15 cellular contexts compared by ENCODE assay signal in the genomic region with DNA sequence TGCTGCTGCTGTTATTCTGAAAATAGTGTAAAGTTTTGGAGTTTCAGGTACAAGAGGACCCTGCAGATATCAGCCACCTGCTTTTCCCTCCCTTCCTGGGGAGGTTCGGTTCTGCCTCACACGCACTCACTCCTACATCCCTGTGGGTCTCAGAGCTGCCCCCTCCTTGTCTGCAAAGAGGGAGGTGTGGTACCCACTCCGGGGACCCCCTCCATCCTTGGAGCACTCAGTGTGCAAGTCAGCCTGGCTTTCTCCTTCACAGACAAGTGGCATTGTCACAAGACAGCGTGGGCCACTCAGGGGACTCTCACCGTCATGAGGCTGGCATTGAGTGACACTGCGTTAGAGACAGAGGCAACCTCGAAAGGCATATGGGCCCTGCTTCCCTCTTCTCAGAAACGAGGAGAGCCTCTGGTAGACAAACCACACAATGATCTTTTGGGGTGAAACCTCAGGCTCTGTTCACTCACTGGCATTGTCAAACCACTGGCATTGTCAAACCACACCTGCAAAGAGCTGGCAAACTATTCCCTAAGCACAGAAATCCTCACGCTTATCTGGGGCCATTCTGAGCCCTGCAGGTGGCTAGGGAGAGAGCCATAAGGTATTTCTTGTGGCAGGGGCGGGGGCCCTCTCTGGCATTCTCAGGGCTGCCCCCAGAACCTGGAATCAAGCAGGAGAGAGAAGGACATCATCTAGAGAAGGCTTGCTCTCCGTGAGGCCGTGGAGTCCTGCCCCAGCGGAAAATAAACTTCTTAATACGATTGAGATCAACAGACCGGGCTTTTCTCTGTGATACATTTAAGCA.
DNase-seq lines count a peak whose midpoint lies in the region; ATAC-seq, FAIRE-seq and TF ChIP-seq lines count a peak whose summit lies in the region.
"Had no signal": no experiment of that assay in that cellular context is flagged by ENCODE, and none has a peak within 500 bp of the region (broad histone marks: within the 10 kb centered on the region; RNA-seq: fewer than 3 reads in every experiment).

No MANE protein-coding gene starts in this region.

- H3K9me3 Mint-ChIP-seq in activated CD4-positive, alpha-beta T cell treated with anti-CD3 and anti-CD28 coated beads, Interleukin-2, amount 10 ng/mL, durations not matched to agents 7 days and 5 days = peaks cover 3% of the 10 kb centered on the region
- no peaks in the 10 kb centered on the region for H3K9me3 Mint-ChIP-seq in activated naive CD8-positive, alpha-beta T cell treated with anti-CD3 and anti-CD28 coated beads, Interleukin-2, amount 50 U/mL, for 24 hours
- peaks cover 2% of the 10 kb centered on the region for H3K9me3 Mint-ChIP-seq in neural progenitor cell

- intact Hi-C loops in left lung (cut with DNase I) = no loop called here

- CTCF ChIA-PET in activated CD4-positive, alpha-beta T cell treated with anti-CD3 and anti-CD28 coated beads, Interleukin-2, amount 10 ng/mL, durations not matched to agents 7 days and 5 days (lab: Charles Lee) = no interaction called here

- H3K36me3 ChIP-seq in neural progenitor cell = no peaks in the 10 kb centered on the region
- no peaks in the 10 kb centered on the region for H3K36me3 ChIP-seq in effector memory CD4-positive, alpha-beta T cell (ENCODE audit: control insufficient read depth, insufficient read depth, low read length)
- H3K36me3 ChIP-seq in left lung = no peaks in the 10 kb centered on the region
- H3K36me3 ChIP-seq: ascending aorta, left ventricle myocardium inferior had no signal

- H3K4me3 Mint-ChIP-seq in activated CD4-positive, alpha-beta T cell treated with anti-CD3 and anti-CD28 coated beads, Interleukin-2, amount 10 ng/mL, durations not matched to agents 7 days and 5 days = no peak overlapping the region
- no peak overlapping the region for H3K4me3 Mint-ChIP-seq in activated naive CD8-positive, alpha-beta T cell treated with anti-CD3 and anti-CD28 coated beads, Interleukin-2, amount 50 U/mL, for 24 hours
- H3K4me3 Mint-ChIP-seq in neural progenitor cell = no peak overlapping the region

- no peaks in the 10 kb centered on the region for H4K20me1 ChIP-seq in neural progenitor cell (ENCODE audit: low read depth)

- H3K9me3 ChIP-seq in neural progenitor cell (ENCODE audit: low read depth) (no peaks in the 10 kb centered on the region), left lung (no peaks in the 10 kb centered on the region)
- H3K9me3 ChIP-seq in effector memory CD4-positive, alpha-beta T cell (ENCODE audit: control insufficient read depth, low read length) = no peaks in the 10 kb centered on the region
- H3K9me3 ChIP-seq: ascending aorta had no signal

- H3K79me2 ChIP-seq in neural progenitor cell (ENCODE audit: low read depth) = no peaks in the 10 kb centered on the region

- no peak overlapping the region for H3K4me2 ChIP-seq in neural progenitor cell

- H2AFZ ChIP-seq in neural progenitor cell (replicated peaks) = peak overlapping the region; percentile 42

- H3K27me3 ChIP-seq in neural progenitor cell (no peaks in the 10 kb centered on the region), left lung (no peaks in the 10 kb centered on the region)
- no peaks in the 10 kb centered on the region for H3K27me3 ChIP-seq in effector memory CD4-positive, alpha-beta T cell (replicated peaks; ENCODE audit: control insufficient read depth, insufficient read depth, low read length, poor library complexity, severe bottlenecking)
- H3K27me3 ChIP-seq: ascending aorta had no signal

- POLR2A ChIA-PET in activated CD4-positive, alpha-beta T cell treated with anti-CD3 and anti-CD28 coated beads, Interleukin-2, amount 10 ng/mL, durations not matched to agents 7 days and 5 days (lab: Charles Lee) = no interaction called here

- H3K4me1 Mint-ChIP-seq in activated CD4-positive, alpha-beta T cell treated with anti-CD3 and anti-CD28 coated beads, Interleukin-2, amount 10 ng/mL, durations not matched to agents 7 days and 5 days = no peaks in the 10 kb centered on the region
- H3K4me1 Mint-ChIP-seq in activated naive CD8-positive, alpha-beta T cell treated with anti-CD3 and anti-CD28 coated beads, Interleukin-2, amount 50 U/mL, for 24 hours = no peaks in the 10 kb centered on the region
- peaks cover 9% of the 10 kb centered on the region for H3K4me1 Mint-ChIP-seq in neural progenitor cell

- peak; percentile 50 for DNase-seq in activated CD4-positive, alpha-beta T cell treated with anti-CD3 and anti-CD28 coated beads, Interleukin-2, amount 10 ng/mL, durations not matched to agents 7 days and 5 days
- DNase-seq in activated CD4-positive, alpha-beta T cell treated with anti-CD3 and anti-CD28 coated beads, Interleukin-2, amount 50 U/mL, for 4 hours = no peak
- DNase-seq in HTR-8/SVneo (ENCODE audit: insufficient read length, low spot score) (no peak), neural progenitor cell (ENCODE audit: low spot score) (no peak), HPDE6-E6E7 (ENCODE audit: extremely low spot score) (no peak), left lung (no peak)
- peak; percentile 5 for DNase-seq in activated naive CD8-positive, alpha-beta T cell treated with anti-CD3 and anti-CD28 coated beads, Interleukin-2, amount 50 U/mL, for 24 hours
- DNase-seq in effector memory CD4-positive, alpha-beta T cell = no peak
- DNase-seq: activated effector memory CD4-positive, alpha-beta T cell treated with anti-CD3 and anti-CD28 coated beads, Interleukin-2, amount 50 U/mL, for 16 hours; C1 segment of cervical spinal cord; left ventricle myocardium inferior; NCI-H1417 treated with DMSO at 0.1 percent for 48 hours; NCI-H524 treated with DMSO at 0.1 percent for 48 hours; stimulated activated CD4-positive, alpha-beta T cell treated with anti-CD3 and anti-CD28 coated beads, Interleukin-4, amount 100 ng/mL, for 4 hours had no signal

- FAIRE-seq in HTR-8/SVneo (lab: Jason Lieb, UNC) = peak; percentile 83

- H3F3A ChIP-seq in neural progenitor cell (ENCODE audit: low read depth) = no peaks in the 10 kb centered on the region

- no peak overlapping the region for H3K27ac Mint-ChIP-seq in activated CD4-positive, alpha-beta T cell treated with anti-CD3 and anti-CD28 coated beads, Interleukin-2, amount 10 ng/mL, durations not matched to agents 7 days and 5 days
- H3K27ac Mint-ChIP-seq in activated naive CD8-positive, alpha-beta T cell treated with anti-CD3 and anti-CD28 coated beads, Interleukin-2, amount 50 U/mL, for 24 hours = no peak overlapping the region
- H3K27ac Mint-ChIP-seq in neural progenitor cell = no peak overlapping the region

- no peak overlapping the region for H3K4me3 ChIP-seq in neural progenitor cell
- H3K4me3 ChIP-seq in effector memory CD4-positive, alpha-beta T cell (ENCODE audit: insufficient read depth, low read depth, low read length, poor library complexity, severe bottlenecking) = no peak overlapping the region
- H3K4me3 ChIP-seq in left lung = no peak overlapping the region
- H3K4me3 ChIP-seq: ascending aorta, left ventricle myocardium inferior had no signal

- H3K4me1 ChIP-seq in neural progenitor cell = no peaks in the 10 kb centered on the region
- H3K4me1 ChIP-seq in effector memory CD4-positive, alpha-beta T cell (ENCODE audit: control insufficient read depth, insufficient read depth, low read length, poor library complexity, severe bottlenecking) = no peaks in the 10 kb centered on the region
- H3K4me1 ChIP-seq in left lung = no peaks in the 10 kb centered on the region
- H3K4me1 ChIP-seq: ascending aorta, left ventricle myocardium inferior had no signal

- H3K27me3 Mint-ChIP-seq in activated CD4-positive, alpha-beta T cell treated with anti-CD3 and anti-CD28 coated beads, Interleukin-2, amount 10 ng/mL, durations not matched to agents 7 days and 5 days = no peaks in the 10 kb centered on the region
- no peaks in the 10 kb centered on the region for H3K27me3 Mint-ChIP-seq in activated naive CD8-positive, alpha-beta T cell treated with anti-CD3 and anti-CD28 coated beads, Interleukin-2, amount 50 U/mL, for 24 hours
- peaks cover 9% of the 10 kb centered on the region for H3K27me3 Mint-ChIP-seq in neural progenitor cell (ENCODE audit: insufficient read depth, low read depth)

- no peak overlapping the region for H3K9ac ChIP-seq in neural progenitor cell

- H3K27ac ChIP-seq in neural progenitor cell (no peak overlapping the region), left lung (no peak overlapping the region)
- H3K27ac ChIP-seq in effector memory CD4-positive, alpha-beta T cell (ENCODE audit: insufficient read depth, low read length, poor library complexity, severe bottlenecking) = no peak overlapping the region
- H3K27ac ChIP-seq: ascending aorta, left ventricle myocardium inferior had no signal

- H3K36me3 Mint-ChIP-seq in activated CD4-positive, alpha-beta T cell treated with anti-CD3 and anti-CD28 coated beads, Interleukin-2, amount 10 ng/mL, durations not matched to agents 7 days and 5 days (ENCODE audit: low read depth) = no peaks in the 10 kb centered on the region
- no peaks in the 10 kb centered on the region for H3K36me3 Mint-ChIP-seq in activated naive CD8-positive, alpha-beta T cell treated with anti-CD3 and anti-CD28 coated beads, Interleukin-2, amount 50 U/mL, for 24 hours (ENCODE audit: low read depth)
- H3K36me3 Mint-ChIP-seq in neural progenitor cell = no peaks in the 10 kb centered on the region

- TF ChIP-seq CTCF in neural progenitor cell (IDR thresholded peaks at IDR 0.05) = no peak
- TF ChIP-seq CTCF in left lung (IDR thresholded peaks at IDR 0.05) = no peak

- ATAC-seq in activated naive CD8-positive, alpha-beta T cell treated with anti-CD3 and anti-CD28 coated beads, Interleukin-2, amount 50 U/mL, for 24 hours = peak; percentile 86
- no peak for ATAC-seq in left lung

Comparison
In these comparisons a context has a peak if more than half of its experiments do, and no peak if none do; other contexts are left out.
1. DNase-seq: peak in activated CD4-positive, alpha-beta T cell treated with anti-CD3 and anti-CD28 coated beads, Interleukin-2, amount 10 ng/mL, durations not matched to agents 7 days and 5 days (single experiment) and activated naive CD8-positive, alpha-beta T cell treated with anti-CD3 and anti-CD28 coated beads, Interleukin-2, amount 50 U/mL, for 24 hours (single experiment); none in activated CD4-positive, alpha-beta T cell treated with anti-CD3 and anti-CD28 coated beads, Interleukin-2, amount 50 U/mL, for 4 hours (0 of 2), HTR-8/SVneo (single experiment), neural progenitor cell (single experiment), HPDE6-E6E7 (single experiment), effector memory CD4-positive, alpha-beta T cell (0 of 3) and left lung (0 of 2).